Comparison of ENCODE assay signal across 21 cellular contexts in the genomic region with DNA sequence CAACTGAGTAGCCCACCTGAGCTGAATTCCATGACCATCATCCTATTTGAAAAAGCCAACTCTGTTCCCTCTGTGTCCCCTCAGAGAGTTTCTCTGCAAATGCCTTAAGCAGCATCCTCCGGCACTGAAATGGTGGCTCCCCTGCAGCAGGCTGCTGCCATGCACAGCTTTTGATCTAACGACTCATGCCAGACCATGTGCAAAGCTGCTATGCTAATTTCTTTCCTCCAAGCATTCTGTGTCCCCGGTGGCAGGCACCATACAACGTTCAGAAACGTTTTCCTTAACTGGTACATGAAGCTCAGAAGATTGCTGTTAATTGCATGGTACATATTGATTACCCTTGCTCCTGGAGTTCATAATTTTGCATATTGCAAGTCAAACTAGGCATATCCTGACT.
"Had no signal": no experiment of that assay in that cellular context is flagged by ENCODE, and none has a peak within 500 bp of the region (broad histone marks: within the 10 kb centered on the region; RNA-seq: fewer than 3 reads in every experiment).

No MANE protein-coding gene starts in this region.

- H3K27me3 Mint-ChIP-seq: activated T-cell treated with anti-CD3 and anti-CD28 coated beads, Interleukin-2, amount 50 U/mL, for 24 hours; natural killer cell treated with Interleukin-12 subunit alpha and Interleukin-12 subunit beta and Interleukin-15 and Interleukin-18, amount 100 ng/mL, for 72 hours; stimulated activated naive B cell treated with anti-CD40 and anti-IgM and Interleukin-4, amounts not matched to agents 10 μg/mL and 1 μg/mL and 100 μg/mL, for 72 hours had no signal

- H3K36me3 ChIP-seq: sigmoid colon, vagina had no signal

- DNase-seq: activated CD8-positive, alpha-beta memory T cell treated with anti-CD3 and anti-CD28 coated beads for 24 hours; activated CD8-positive, alpha-beta memory T cell treated with anti-CD3 and anti-CD28 coated beads, Interleukin-2, amount 50 U/mL, for 4 hours; activated T-cell treated with anti-CD3 and anti-CD28 coated beads, Interleukin-2, amount 50 U/mL, for 24 hours; aorta; central memory CD4-positive, alpha-beta T cell; dermis blood vessel endothelial cell; effector memory CD4-positive, alpha-beta T cell; foreskin melanocyte; hippocampal formation; posterior cingulate gyrus; sigmoid colon; stimulated activated CD4-positive, alpha-beta T cell treated with anti-CD3 and anti-CD28 coated beads, Interleukin-2, amount 100 ng/mL, for 48 hours; stimulated activated CD8-positive, alpha-beta memory T cell treated with anti-CD3 and anti-CD28 coated beads, Interleukin-4, amount 100 ng/mL, for 48 hours; stimulated activated naive B cell treated with anti-CD40 and anti-IgM and Interleukin-4, amounts not matched to agents 10 μg/mL and 1 μg/mL and 100 μg/mL, for 72 hours; T-helper 9 cell; trophoblast cell had no signal

- H3K9me3 ChIP-seq: sigmoid colon, vagina had no signal

- H3K4me3 Mint-ChIP-seq: activated T-cell treated with anti-CD3 and anti-CD28 coated beads, Interleukin-2, amount 50 U/mL, for 24 hours; activated T-helper 17 cell treated with anti-CD3 and anti-CD28 coated beads, Interleukin-2, amount 50 U/mL, for 72 hours; natural killer cell treated with Interleukin-12 subunit alpha and Interleukin-12 subunit beta and Interleukin-15 and Interleukin-18, amount 100 ng/mL, for 72 hours; stimulated activated naive B cell treated with anti-CD40 and anti-IgM and Interleukin-4, amounts not matched to agents 10 μg/mL and 1 μg/mL and 100 μg/mL, for 72 hours had no signal

- H3K4me1 ChIP-seq: sigmoid colon, vagina had no signal

- H3K4me3 ChIP-seq: sigmoid colon, smooth muscle cell, vagina had no signal

- H3K36me3 Mint-ChIP-seq: activated naive CD4-positive, alpha-beta T cell treated with anti-CD3 and anti-CD28 coated beads, Interleukin-2, amount 50 U/mL, for 72 hours; natural killer cell treated with Interleukin-12 subunit alpha and Interleukin-12 subunit beta and Interleukin-15 and Interleukin-18, amount 100 ng/mL, for 72 hours; stimulated activated naive B cell treated with anti-CD40 and anti-IgM and Interleukin-4, amounts not matched to agents 10 μg/mL and 1 μg/mL and 100 μg/mL, for 72 hours had no signal

- H3K4me2 ChIP-seq: smooth muscle cell had no signal

- H3K27ac ChIP-seq: sigmoid colon, vagina had no signal

- H3K4me1 Mint-ChIP-seq: activated T-helper 17 cell treated with anti-CD3 and anti-CD28 coated beads, Interleukin-2, amount 50 U/mL, for 72 hours; stimulated activated naive B cell treated with anti-CD40 and anti-IgM and Interleukin-4, amounts not matched to agents 10 μg/mL and 1 μg/mL and 100 μg/mL, for 72 hours had no signal

- ATAC-seq: activated naive CD4-positive, alpha-beta T cell treated with anti-CD3 and anti-CD28 coated beads, Interleukin-2, amount 50 U/mL, for 72 hours; activated T-helper 17 cell treated with anti-CD3 and anti-CD28 coated beads, Interleukin-2, amount 50 U/mL, for 72 hours; natural killer cell treated with Interleukin-12 subunit alpha and Interleukin-12 subunit beta and Interleukin-15 and Interleukin-18, amount 100 ng/mL, for 72 hours; stimulated activated naive B cell treated with anti-CD40 and anti-IgM and Interleukin-4, amounts not matched to agents 10 μg/mL and 1 μg/mL and 100 μg/mL, for 72 hours had no signal

- H3K27ac Mint-ChIP-seq: activated naive CD4-positive, alpha-beta T cell treated with anti-CD3 and anti-CD28 coated beads, Interleukin-2, amount 50 U/mL, for 72 hours; activated T-cell treated with anti-CD3 and anti-CD28 coated beads, Interleukin-2, amount 50 U/mL, for 24 hours; activated T-helper 17 cell treated with anti-CD3 and anti-CD28 coated beads, Interleukin-2, amount 50 U/mL, for 72 hours; natural killer cell treated with Interleukin-12 subunit alpha and Interleukin-12 subunit beta and Interleukin-15 and Interleukin-18, amount 100 ng/mL, for 72 hours; stimulated activated naive B cell treated with anti-CD40 and anti-IgM and Interleukin-4, amounts not matched to agents 10 μg/mL and 1 μg/mL and 100 μg/mL, for 72 hours had no signal

- H3K27me3 ChIP-seq: sigmoid colon, vagina had no signal

- H3K9me3 Mint-ChIP-seq: activated T-cell treated with anti-CD3 and anti-CD28 coated beads, Interleukin-2, amount 50 U/mL, for 24 hours; activated T-helper 17 cell treated with anti-CD3 and anti-CD28 coated beads, Interleukin-2, amount 50 U/mL, for 72 hours had no signal
